In genomic region chr9:109817846-109818472, GRCh38 we compare ENCODE assay signal across 8 cellular contexts. TPM values are rescaled to one million over a fixed set of nuclear protein-coding genes. Genes with fewer than 3 reads are reported as not detected.
A peak's percentile ranks its signal among the peaks of the same experiment; 100 is the strongest.
DNase-seq lines count a peak whose midpoint lies in the region; ATAC-seq and TF ChIP-seq lines count a peak whose summit lies in the region.

No MANE protein-coding gene starts in this region.

- no peaks in the 10 kb centered on the region for H3K9me3 ChIP-seq in HEK293 (ENCODE audit: control insufficient read depth, insufficient read depth, low read depth, low read length)
- H3K9me3 ChIP-seq in testis = no peaks in the 10 kb centered on the region

- H3K4me3 ChIP-seq in HEK293 (ENCODE audit: low read depth, low read length) = no peak overlapping the region
- no peak overlapping the region for H3K4me3 ChIP-seq in lower leg skin (ENCODE audit: low read depth, poor library complexity, severe bottlenecking)
- no peak overlapping the region for H3K4me3 ChIP-seq in testis

- POLR2A ChIA-PET in HEK293 (lab: Yijun Ruan, JAX) = interaction anchor here (0.9 to 1.6 kb wide), 3 partner anchors 34 to 244 kb away, joined by 3 to 4 read pairs (median 3); no protein-coding TSS in a partner anchor

- no peaks in the 10 kb centered on the region for H3K27me3 ChIP-seq in testis

- no peak overlapping the region for H3K27ac ChIP-seq in HEK293 (ENCODE audit: extremely low read depth, low read depth, low read length)
- no peak overlapping the region for H3K27ac ChIP-seq in testis

- no peak for ATAC-seq in HG02678 (IDR thresholded peaks at IDR 0.05; ENCODE audit: unreplicated experiment)

- no peak for TF ChIP-seq CTCF in HEK293 (tag by site-specific recombination; IDR thresholded peaks at IDR 0.05)
- peak in 1 of 3 donors; percentile 46 for TF ChIP-seq CTCF in lower leg skin (IDR thresholded peaks at IDR 0.05)
- TF ChIP-seq CTCF in testis (IDR thresholded peaks at IDR 0.05) = peak; percentile 87 to 93 (median 90)

- intact Hi-C loops in lower leg skin (cut with DNase I; ENCODE audit: low total_unique reads) = loop anchor here (10.0 kb wide), 1 partner anchor 243 kb away; no protein-coding TSS in a partner anchor
- intact Hi-C loops in testis (cut with DNase I; ENCODE audit: low total_unique reads) = no loop called here

- WGBS in lower leg skin, 2 donors = 2 to 4% methylated on average over 9 of the region's 9 CpGs
- WGBS in testis, 2 donors = 5 to 7% methylated on average over 9 of the region's 9 CpGs

- no peaks in the 10 kb centered on the region for H3K36me3 ChIP-seq in HEK293 (ENCODE audit: control insufficient read depth in 2 of 2, insufficient read depth in 1 of 2, low read length in 2 of 2)
- no peaks in the 10 kb centered on the region for H3K36me3 ChIP-seq in testis (ENCODE audit: low read depth, missing control alignments)

- CTCF ChIA-PET in HEK293 (lab: Yijun Ruan, JAX) = interaction anchor here (0.6 to 3.7 kb wide), 41 partner anchors 8 to 377 kb away, joined by 3 to 68 read pairs (median 3); partner anchors contain the start of gene PALM2AKAP2

- TF ChIP-seq POLR2A in lower leg skin (IDR thresholded peaks at IDR 0.05) (no peak), testis (IDR thresholded peaks at IDR 0.05) (no peak)

- DNase-seq in GM04504 (ENCODE audit: low read depth) (peak; percentile 86), NCI-H1417 treated with DMSO at 0.1 percent for 48 hours (lab: John Stamatoyannopoulos, UW) (peak; percentile 55), SK-N-DZ (ENCODE audit: low spot score) (peak; percentile 52), dermis microvascular lymphatic vessel endothelial cell (ENCODE audit: low read depth in 2 of 2) (peak; percentile 84 to 87), lower leg skin (ENCODE audit: low spot score in 2 of 2) (peak; percentile 84 to 86), testis (peak; percentile 89)

- peaks cover 3% of the 10 kb centered on the region; the same call in 1 of the 2 replicates for H3K4me1 ChIP-seq in HEK293 (ENCODE audit: control insufficient read depth, insufficient read depth, low read length)
- peaks cover 3% of the 10 kb centered on the region for H3K4me1 ChIP-seq in testis

TF ChIP-seq in HEK293, 187 proteins besides CTCF, POLR2A, EP300 and RAD21 (continues in another document):
- TF ChIP-seq SP7 (tag by site-specific recombination; IDR thresholded peaks at IDR 0.05) (peak; percentile 28; the same call in 1 of the 2 replicates), GFI1B (tag by site-specific recombination; IDR thresholded peaks at IDR 0.05) (no peak), YY2 (tag by site-specific recombination; IDR thresholded peaks at IDR 0.05) (no peak), ZNF843 (tag by site-specific recombination; IDR thresholded peaks at IDR 0.05) (no peak), OVOL3 (tag by site-specific recombination; IDR thresholded peaks at IDR 0.05) (no peak), BCL6B (tag by site-specific recombination; IDR thresholded peaks at IDR 0.05) (no peak), GLIS1 (tag by site-specific recombination; IDR thresholded peaks at IDR 0.05) (peak; percentile 30; the same call in 1 of the 2 replicates), ZNF148 (tag by site-specific recombination; IDR thresholded peaks at IDR 0.05; ENCODE audit: borderline replicate concordance) (no peak), TCF7L2 (IDR thresholded peaks at IDR 0.05; ENCODE audit: borderline replicate concordance, low read depth, low read length) (no peak), SCRT2 (tag by site-specific recombination; IDR thresholded peaks at IDR 0.05) (no peak), ZNF335 (tag by site-specific recombination; conservative IDR thresholded peaks at IDR 0.05) (no peak), ZNF629 (tag by site-specific recombination; IDR thresholded peaks at IDR 0.05) (peak; percentile 81), ZNF549 (tag by site-specific recombination; IDR thresholded peaks at IDR 0.05) (no peak), ZSCAN16 (tag by site-specific recombination; IDR thresholded peaks at IDR 0.05) (no peak), ZBTB20 (tag by site-specific recombination; IDR thresholded peaks at IDR 0.05) (0 out of 2 replicates have a peak, but pooled peaks have one; percentile 25), ZNF660 (tag by site-specific recombination; IDR thresholded peaks at IDR 0.05) (peak; percentile 30), ZBTB21 (tag by site-specific recombination; IDR thresholded peaks at IDR 0.05) (peak; percentile 37; the same call in 1 of the 2 replicates), ZNF324 (tag by site-specific recombination; IDR thresholded peaks at IDR 0.05) (0 out of 2 replicates have a peak, but pooled peaks have one; percentile 39), ZNF394 (tag by site-specific recombination; IDR thresholded peaks at IDR 0.05; ENCODE audit: borderline replicate concordance) (0 out of 2 replicates have a peak, but pooled peaks have one; percentile 21)
- TF ChIP-seq, protein P1, sequence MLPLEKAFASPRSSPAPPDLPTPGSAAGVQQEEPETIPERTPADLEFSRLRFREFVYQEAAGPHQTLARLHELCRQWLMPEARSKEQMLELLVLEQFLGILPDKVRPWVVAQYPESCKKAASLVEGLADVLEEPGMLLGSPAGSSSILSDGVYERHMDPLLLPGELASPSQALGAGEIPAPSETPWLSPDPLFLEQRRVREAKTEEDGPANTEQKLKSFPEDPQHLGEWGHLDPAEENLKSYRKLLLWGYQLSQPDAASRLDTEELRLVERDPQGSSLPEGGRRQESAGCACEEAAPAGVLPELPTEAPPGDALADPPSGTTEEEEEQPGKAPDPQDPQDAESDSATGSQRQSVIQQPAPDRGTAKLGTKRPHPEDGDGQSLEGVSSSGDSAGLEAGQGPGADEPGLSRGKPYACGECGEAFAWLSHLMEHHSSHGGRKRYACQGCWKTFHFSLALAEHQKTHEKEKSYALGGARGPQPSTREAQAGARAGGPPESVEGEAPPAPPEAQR (tag by site-specific recombination; IDR thresholded peaks at IDR 0.05) = no peak
- TF ChIP-seq, protein P2, sequence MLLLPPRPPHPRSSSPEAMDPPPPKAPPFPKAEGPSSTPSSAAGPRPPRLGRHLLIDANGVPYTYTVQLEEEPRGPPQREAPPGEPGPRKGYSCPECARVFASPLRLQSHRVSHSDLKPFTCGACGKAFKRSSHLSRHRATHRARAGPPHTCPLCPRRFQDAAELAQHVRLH (tag by site-specific recombination; IDR thresholded peaks at IDR 0.05) = 0 out of 2 replicates have a peak, but pooled peaks have one; percentile 32
- TF ChIP-seq, protein P3, sequence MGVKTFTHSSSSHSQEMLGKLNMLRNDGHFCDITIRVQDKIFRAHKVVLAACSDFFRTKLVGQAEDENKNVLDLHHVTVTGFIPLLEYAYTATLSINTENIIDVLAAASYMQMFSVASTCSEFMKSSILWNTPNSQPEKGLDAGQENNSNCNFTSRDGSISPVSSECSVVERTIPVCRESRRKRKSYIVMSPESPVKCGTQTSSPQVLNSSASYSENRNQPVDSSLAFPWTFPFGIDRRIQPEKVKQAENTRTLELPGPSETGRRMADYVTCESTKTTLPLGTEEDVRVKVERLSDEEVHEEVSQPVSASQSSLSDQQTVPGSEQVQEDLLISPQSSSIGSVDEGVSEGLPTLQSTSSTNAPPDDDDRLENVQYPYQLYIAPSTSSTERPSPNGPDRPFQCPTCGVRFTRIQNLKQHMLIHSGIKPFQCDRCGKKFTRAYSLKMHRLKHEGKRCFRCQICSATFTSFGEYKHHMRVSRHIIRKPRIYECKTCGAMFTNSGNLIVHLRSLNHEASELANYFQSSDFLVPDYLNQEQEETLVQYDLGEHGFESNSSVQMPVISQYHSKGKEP (tag by site-specific recombination; IDR thresholded peaks at IDR 0.05) = 0 out of 2 replicates have a peak, but pooled peaks have one; percentile 17

RNA-seq across cellular contexts. Expression of gene PALM2AKAP2, which starts 38.0 kb away (rescaled TPM):
- polyA plus RNA-seq in SK-N-DZ (2014; cell fraction: cytosol; rRNA removed) = not detected in 2 replicates
- not detected in 2 replicates for polyA plus RNA-seq in SK-N-DZ (2014; cell fraction: nucleus; rRNA removed)
- total RNA-seq in dermis microvascular lymphatic vessel endothelial cell = under 0.01 TPM in 2 replicates
- total RNA-seq in lower leg skin = 1 to 10 TPM; 1.2 to 3.6 (median 2.6) TPM
- total RNA-seq in testis = 1 to 10 TPM in 1 of 2 donors, under 1 TPM in 1; 0.87 to 2.3 TPM
- polyA plus RNA-seq in testis (ENCODE audit: insufficient read depth, low read depth, low replicate concordance) = 0.25 TPM
